In the genomic region with DNA sequence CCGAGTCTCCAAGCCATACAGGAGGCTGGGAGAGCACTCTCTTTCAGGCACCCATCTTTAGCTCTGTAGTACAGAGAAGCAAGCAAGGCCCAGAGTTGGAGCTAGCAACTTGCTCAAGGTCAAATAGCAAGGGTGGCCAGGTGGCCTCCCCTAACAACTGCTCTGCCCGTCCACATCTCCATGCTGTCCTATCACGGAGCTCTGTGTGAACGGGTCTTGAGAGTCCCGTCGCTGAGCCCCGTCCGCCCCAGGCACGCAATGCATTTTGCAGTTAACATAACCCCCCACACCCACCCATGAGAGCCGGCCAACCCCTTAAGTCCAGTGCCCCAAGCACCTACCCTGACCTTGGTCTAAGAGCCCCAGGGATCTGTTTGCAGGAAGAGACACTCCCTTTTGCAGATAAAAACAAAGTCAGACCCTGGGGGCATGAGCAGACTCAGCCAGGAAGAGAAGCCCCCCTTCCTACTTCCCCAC, we compare ENCODE assay signal across 8 cellular contexts. TPM values are rescaled to one million over a fixed set of nuclear protein-coding genes. Genes with fewer than 3 reads are reported as not detected.
DNase-seq lines count a peak whose midpoint lies in the region; ATAC-seq and TF ChIP-seq lines count a peak whose summit lies in the region.

No MANE protein-coding gene starts in this region.

- CTCF ChIA-PET in activated CD8-positive, alpha-beta T cell treated with anti-CD3 and anti-CD28 coated beads for 36 hours (lab: Charles Lee), result interaction anchor here (1.2 to 1.4 kb wide), 3 partner anchors 8 to 87 kb away, joined by 3 to 9 read pairs (median 8); a partner anchor contains a TSS

- ATAC-seq in activated CD8-positive, alpha-beta T cell treated with anti-CD3 and anti-CD28 coated beads for 36 hours, result no peak
- ATAC-seq in stimulated activated effector memory CD8-positive, alpha-beta T cell treated with anti-CD3 and anti-CD28 coated beads, Interleukin-12 subunit alpha, Interleukin-12 subunit beta, amount 100 ng/mL, for 72 hours, result no peak
- no peak for ATAC-seq in sciatic nerve
- no peak for ATAC-seq in GM19463 (IDR thresholded peaks at IDR 0.05; ENCODE audit: unreplicated experiment)

- intact Hi-C loops in activated CD8-positive, alpha-beta T cell treated with anti-CD3 and anti-CD28 coated beads for 36 hours (cut with micrococcal nuclease), result no loop called here
- intact Hi-C loops in sciatic nerve (cut with DNase I), result no loop called here

- peak overlapping the region; percentile 87 for H3K4me3 Mint-ChIP-seq in activated T-cell treated with anti-CD3 and anti-CD28 coated beads, Interleukin-2, amount 50 U/mL, for 24 hours
- H3K4me3 Mint-ChIP-seq in activated CD8-positive, alpha-beta T cell treated with anti-CD3 and anti-CD28 coated beads for 36 hours, result peak overlapping the region; percentile 86
- H3K4me3 Mint-ChIP-seq in stimulated activated effector memory CD8-positive, alpha-beta T cell treated with anti-CD3 and anti-CD28 coated beads, Interleukin-12 subunit alpha, Interleukin-12 subunit beta, amount 100 ng/mL, for 72 hours, result peak overlapping the region; percentile 93

- peak overlapping the region; percentile 99 for H3K27ac Mint-ChIP-seq in activated T-cell treated with anti-CD3 and anti-CD28 coated beads, Interleukin-2, amount 50 U/mL, for 24 hours
- H3K27ac Mint-ChIP-seq in activated CD8-positive, alpha-beta T cell treated with anti-CD3 and anti-CD28 coated beads for 36 hours, result peak overlapping the region; percentile 98
- H3K27ac Mint-ChIP-seq in stimulated activated effector memory CD8-positive, alpha-beta T cell treated with anti-CD3 and anti-CD28 coated beads, Interleukin-12 subunit alpha, Interleukin-12 subunit beta, amount 100 ng/mL, for 72 hours, result peak overlapping the region; percentile 97

- H3K9me3 Mint-ChIP-seq in activated T-cell treated with anti-CD3 and anti-CD28 coated beads, Interleukin-2, amount 50 U/mL, for 24 hours, result no peaks in the 10 kb centered on the region
- no peaks in the 10 kb centered on the region for H3K9me3 Mint-ChIP-seq in activated CD8-positive, alpha-beta T cell treated with anti-CD3 and anti-CD28 coated beads for 36 hours
- no peaks in the 10 kb centered on the region for H3K9me3 Mint-ChIP-seq in stimulated activated effector memory CD8-positive, alpha-beta T cell treated with anti-CD3 and anti-CD28 coated beads, Interleukin-12 subunit alpha, Interleukin-12 subunit beta, amount 100 ng/mL, for 72 hours

- POLR2A ChIA-PET in activated CD8-positive, alpha-beta T cell treated with anti-CD3 and anti-CD28 coated beads for 36 hours (lab: Charles Lee), result interaction anchor here (1.0 to 6.4 kb wide), 10 partner anchors 6 to 174 kb away, joined by 3 to 51 read pairs (median 11); a partner anchor contains a TSS

- H3K27me3 Mint-ChIP-seq in activated T-cell treated with anti-CD3 and anti-CD28 coated beads, Interleukin-2, amount 50 U/mL, for 24 hours, result no peaks in the 10 kb centered on the region
- H3K27me3 Mint-ChIP-seq in activated CD8-positive, alpha-beta T cell treated with anti-CD3 and anti-CD28 coated beads for 36 hours, result no peaks in the 10 kb centered on the region

- peaks cover 46% of the 10 kb centered on the region for H3K36me3 Mint-ChIP-seq in activated T-cell treated with anti-CD3 and anti-CD28 coated beads, Interleukin-2, amount 50 U/mL, for 24 hours (ENCODE audit: low read depth)
- peaks cover 32% of the 10 kb centered on the region for H3K36me3 Mint-ChIP-seq in activated CD8-positive, alpha-beta T cell treated with anti-CD3 and anti-CD28 coated beads for 36 hours (ENCODE audit: low read depth)
- H3K36me3 Mint-ChIP-seq in stimulated activated effector memory CD8-positive, alpha-beta T cell treated with anti-CD3 and anti-CD28 coated beads, Interleukin-12 subunit alpha, Interleukin-12 subunit beta, amount 100 ng/mL, for 72 hours, result peaks cover 68% of the 10 kb centered on the region

- H3K4me1 Mint-ChIP-seq in activated T-cell treated with anti-CD3 and anti-CD28 coated beads, Interleukin-2, amount 50 U/mL, for 24 hours (ENCODE audit: low read depth), result peaks cover 62% of the 10 kb centered on the region
- H3K4me1 Mint-ChIP-seq in activated CD8-positive, alpha-beta T cell treated with anti-CD3 and anti-CD28 coated beads for 36 hours (ENCODE audit: low read depth), result peaks cover 62% of the 10 kb centered on the region
- peaks cover 65% of the 10 kb centered on the region for H3K4me1 Mint-ChIP-seq in stimulated activated effector memory CD8-positive, alpha-beta T cell treated with anti-CD3 and anti-CD28 coated beads, Interleukin-12 subunit alpha, Interleukin-12 subunit beta, amount 100 ng/mL, for 72 hours

- peak overlapping the region; percentile 68 for H3K4me3 ChIP-seq in iPS-11a (ENCODE audit: low read depth, low read length)

- peak; percentile 59 for DNase-seq in activated T-cell treated with anti-CD3 and anti-CD28 coated beads, Interleukin-2, amount 50 U/mL, for 24 hours
- DNase-seq in activated T-cell treated with anti-CD3 and anti-CD28 coated beads, Interleukin-2, amount 50 U/mL, for 1 hour, result no peak
- DNase-seq in activated CD8-positive, alpha-beta T cell treated with anti-CD3 and anti-CD28 coated beads for 36 hours, result peak; percentile 49
- no peak for DNase-seq in stimulated activated effector memory CD8-positive, alpha-beta T cell treated with anti-CD3 and anti-CD28 coated beads, Interleukin-12 subunit alpha, Interleukin-12 subunit beta, amount 100 ng/mL, for 72 hours (ENCODE audit: low spot score in 2 of 2)
- no peak for DNase-seq in sciatic nerve (ENCODE audit: low spot score)
- DNase-seq in AG08395 (ENCODE audit: low spot score), result no peak

- TF ChIP-seq CTCF in activated CD8-positive, alpha-beta T cell treated with anti-CD3 and anti-CD28 coated beads for 36 hours (IDR thresholded peaks at IDR 0.05), result no peak

RNA-seq across cellular contexts. Expression of a gene that starts 1.5 kb away (rescaled TPM):
- total RNA-seq in activated CD8-positive, alpha-beta T cell treated with anti-CD3 and anti-CD28 coated beads for 36 hours, result 10 to 100 TPM; 55.3 to 62.7 TPM
- 44.7 TPM for total RNA-seq in sciatic nerve

RNA-seq across cellular contexts. Expression of a gene that starts 13.4 kb away (rescaled TPM):
- total RNA-seq in activated CD8-positive, alpha-beta T cell treated with anti-CD3 and anti-CD28 coated beads for 36 hours, result under 1 TPM; 0.23 to 0.47 TPM
- 0.36 TPM for total RNA-seq in sciatic nerve

Comparison
In these comparisons a context has a peak if more than half of its experiments do, and no peak if none do; other contexts are left out.
1. DNase-seq: peak in activated T-cell treated with anti-CD3 and anti-CD28 coated beads, Interleukin-2, amount 50 U/mL, for 24 hours (single experiment) and activated CD8-positive, alpha-beta T cell treated with anti-CD3 and anti-CD28 coated beads for 36 hours (single experiment); none in activated T-cell treated with anti-CD3 and anti-CD28 coated beads, Interleukin-2, amount 50 U/mL, for 1 hour (single experiment), stimulated activated effector memory CD8-positive, alpha-beta T cell treated with anti-CD3 and anti-CD28 coated beads, Interleukin-12 subunit alpha, Interleukin-12 subunit beta, amount 100 ng/mL, for 72 hours (0 of 2), sciatic nerve (single experiment) and AG08395 (single experiment).
2. Peak in every context shown above with its lines, with median percentiles within 50 percentile points of each other: H3K27ac Mint-ChIP-seq and H3K4me3 Mint-ChIP-seq.